1 cellular context compared by ENCODE assay signal in the genomic region with DNA sequence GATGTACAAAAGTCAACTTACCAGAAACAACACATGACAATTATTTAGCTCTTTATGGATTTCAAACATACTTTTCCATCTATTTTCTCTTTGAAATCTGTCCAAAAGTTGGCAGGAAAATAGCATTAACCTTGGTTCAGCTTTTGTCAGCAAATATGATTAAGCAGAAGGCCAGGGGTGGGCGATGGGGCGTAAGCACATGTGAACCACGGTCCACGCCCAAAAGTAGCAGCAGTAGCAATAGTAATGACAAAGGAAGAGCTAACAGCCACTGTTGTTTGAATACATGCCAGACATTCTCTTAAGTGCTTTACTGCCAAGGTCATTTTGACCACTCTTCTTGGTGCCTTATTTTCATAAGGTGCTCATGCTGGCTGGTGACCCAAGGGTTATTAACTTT.
TF ChIP-seq lines count a peak whose summit lies in the region.

No MANE protein-coding gene starts in this region.

TF ChIP-seq in IMR-90, 13 proteins besides CTCF, POLR2A, EP300 and RAD21:
- TF ChIP-seq SMC3 (IDR thresholded peaks at IDR 0.05; ENCODE audit: low read depth, low read length) = no peak
- no peak for TF ChIP-seq RCOR1 (IDR thresholded peaks at IDR 0.05; ENCODE audit: insufficient replicate concordance, low read length)
- no peak for TF ChIP-seq MAFK (IDR thresholded peaks at IDR 0.05; ENCODE audit: low read depth, low read length)
- TF ChIP-seq CEBPB (IDR thresholded peaks at IDR 0.05; ENCODE audit: low read depth, low read length) = no peak
- TF ChIP-seq CHD1 (IDR thresholded peaks at IDR 0.05; ENCODE audit: low read depth, low read length) = no peak
- no peak for TF ChIP-seq FOS (IDR thresholded peaks at IDR 0.05; ENCODE audit: low read depth, low read length)
- no peak for TF ChIP-seq RFX5 (IDR thresholded peaks at IDR 0.05; ENCODE audit: low read depth, low read length)
- TF ChIP-seq, protein P1, sequence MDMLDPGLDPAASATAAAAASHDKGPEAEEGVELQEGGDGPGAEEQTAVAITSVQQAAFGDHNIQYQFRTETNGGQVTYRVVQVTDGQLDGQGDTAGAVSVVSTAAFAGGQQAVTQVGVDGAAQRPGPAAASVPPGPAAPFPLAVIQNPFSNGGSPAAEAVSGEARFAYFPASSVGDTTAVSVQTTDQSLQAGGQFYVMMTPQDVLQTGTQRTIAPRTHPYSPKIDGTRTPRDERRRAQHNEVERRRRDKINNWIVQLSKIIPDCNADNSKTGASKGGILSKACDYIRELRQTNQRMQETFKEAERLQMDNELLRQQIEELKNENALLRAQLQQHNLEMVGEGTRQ (IDR thresholded peaks at IDR 0.05; ENCODE audit: low read depth, low read length) = no peak
- TF ChIP-seq MAZ (IDR thresholded peaks at IDR 0.05; ENCODE audit: borderline replicate concordance, low read depth, low read length) = no peak
